10 cellular contexts compared by ENCODE assay signal in the genomic region with DNA sequence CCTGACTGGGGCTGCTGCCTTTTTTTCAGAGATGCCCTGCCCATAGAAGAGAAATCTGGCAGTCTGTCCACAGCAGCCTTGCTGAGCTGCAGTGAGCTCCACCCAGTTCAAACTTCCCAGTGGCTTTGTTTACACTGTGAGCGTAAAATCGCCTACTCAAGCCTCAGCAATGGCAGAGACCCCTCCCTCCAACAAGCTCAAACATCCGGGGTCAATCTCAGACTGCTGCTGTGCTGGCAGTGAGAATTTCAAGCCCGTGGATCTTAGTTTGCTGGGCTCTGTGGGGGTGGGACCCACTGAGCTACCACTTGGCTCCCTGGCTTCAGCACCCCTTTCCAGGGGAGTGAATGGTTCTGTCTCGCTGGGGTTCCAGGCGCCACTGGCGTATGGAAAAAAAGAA. TPM values are rescaled to one million over a fixed set of nuclear protein-coding genes. Genes with fewer than 3 reads are reported as not detected.
"Had no signal": no experiment of that assay in that cellular context is flagged by ENCODE, and none has a peak within 500 bp of the region (broad histone marks: within the 10 kb centered on the region; RNA-seq: fewer than 3 reads in every experiment).

No MANE protein-coding gene starts in this region.

RNA-seq across cellular contexts. Expression of a gene that starts 38.9 kb away (rescaled TPM):
- total RNA-seq: activated CD8-positive, alpha-beta T cell treated with anti-CD3 and anti-CD28 coated beads for 36 hours; activated naive CD8-positive, alpha-beta T cell treated with anti-CD3 and anti-CD28 coated beads for 36 hours; activated T-cell treated with anti-CD3 and anti-CD28 coated beads, Interleukin-2, amount 50 U/mL, for 72 hours; activated T-helper 2 cell treated with anti-CD3 and anti-CD28 coated beads, Interferon-gamma antibody, Interleukin-2, Interleukin-4, amounts not matched to agents 10 μg/mL and 5 μg/mL and 100 μg/mL, durations not matched to agents 14 hours and 24 hours and 36 hours; cardiac muscle cell; LHCN-M2; MCF 10A; SJSA1; T-helper 1 cell treated with Interleukin-12 subunit alpha and Interleukin-12 subunit beta and Interleukin-4 antibody, amounts not matched to agents 30 ng/mL and 1 ng/mL, for 36 hours had no signal
- polyA plus RNA-seq: cardiac muscle cell had no signal

RNA-seq across cellular contexts. Expression of a gene that starts 52.4 kb away (rescaled TPM):
- total RNA-seq: activated CD8-positive, alpha-beta T cell treated with anti-CD3 and anti-CD28 coated beads for 36 hours; activated naive CD8-positive, alpha-beta T cell treated with anti-CD3 and anti-CD28 coated beads for 36 hours; activated T-cell treated with anti-CD3 and anti-CD28 coated beads, Interleukin-2, amount 50 U/mL, for 72 hours; activated T-helper 2 cell treated with anti-CD3 and anti-CD28 coated beads, Interferon-gamma antibody, Interleukin-2, Interleukin-4, amounts not matched to agents 10 μg/mL and 5 μg/mL and 100 μg/mL, durations not matched to agents 14 hours and 24 hours and 36 hours; cardiac muscle cell; LHCN-M2; MCF 10A; SJSA1; T-helper 1 cell treated with Interleukin-12 subunit alpha and Interleukin-12 subunit beta and Interleukin-4 antibody, amounts not matched to agents 30 ng/mL and 1 ng/mL, for 36 hours had no signal
- polyA plus RNA-seq: adipose tissue, cardiac muscle cell had no signal
